In the genomic region with DNA sequence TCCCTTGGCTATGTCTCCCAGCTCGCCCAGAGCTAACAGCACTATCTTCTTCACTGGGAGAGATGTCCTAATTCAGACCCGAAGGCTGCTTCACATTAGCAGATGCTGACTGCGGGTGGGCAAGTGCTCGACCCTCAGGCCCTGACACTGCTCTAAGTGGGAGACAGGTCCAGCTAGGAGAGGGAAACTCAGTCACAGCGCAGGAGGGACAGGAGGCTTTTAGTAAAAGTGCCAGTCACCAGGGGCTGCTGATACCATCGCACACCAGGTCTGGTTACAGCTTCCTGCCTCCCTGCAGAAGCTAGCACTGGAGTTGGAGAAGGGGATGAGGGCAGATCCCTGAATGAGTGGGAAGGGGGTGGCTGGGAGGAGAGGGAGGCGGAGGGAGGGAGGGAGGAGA, we compare ENCODE assay signal across 1 cellular context.
TF ChIP-seq lines count a peak whose summit lies in the region.

No MANE protein-coding gene starts in this region.

TF ChIP-seq in SK-N-SH, 30 proteins besides CTCF, POLR2A, EP300 and RAD21 (continued from another document):
- TF ChIP-seq, protein P1, sequence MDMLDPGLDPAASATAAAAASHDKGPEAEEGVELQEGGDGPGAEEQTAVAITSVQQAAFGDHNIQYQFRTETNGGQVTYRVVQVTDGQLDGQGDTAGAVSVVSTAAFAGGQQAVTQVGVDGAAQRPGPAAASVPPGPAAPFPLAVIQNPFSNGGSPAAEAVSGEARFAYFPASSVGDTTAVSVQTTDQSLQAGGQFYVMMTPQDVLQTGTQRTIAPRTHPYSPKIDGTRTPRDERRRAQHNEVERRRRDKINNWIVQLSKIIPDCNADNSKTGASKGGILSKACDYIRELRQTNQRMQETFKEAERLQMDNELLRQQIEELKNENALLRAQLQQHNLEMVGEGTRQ (IDR thresholded peaks at IDR 0.05; ENCODE audit: borderline replicate concordance, low read depth, low read length): no peak
- TF ChIP-seq RXRA (IDR thresholded peaks at IDR 0.05; ENCODE audit: borderline replicate concordance, low read depth) (no peak), FOXJ3 (CRISPR knock-in tag; IDR thresholded peaks at IDR 0.05) (peak; percentile 96), FOSL2 (IDR thresholded peaks at IDR 0.05; ENCODE audit: borderline replicate concordance, low read depth) (no peak), NFIC (IDR thresholded peaks at IDR 0.05; ENCODE audit: borderline replicate concordance) (no peak), TEAD4 (IDR thresholded peaks at IDR 0.05; ENCODE audit: borderline replicate concordance, insufficient read depth) (no peak), JUND (IDR thresholded peaks at IDR 0.05) (no peak), YY1 (IDR thresholded peaks at IDR 0.05; ENCODE audit: low read depth) (no peak)
